21 cellular contexts compared by ENCODE assay signal in genomic region chr2:126793885-126794613, GRCh38.
DNase-seq lines count a peak whose midpoint lies in the region; ATAC-seq and TF ChIP-seq lines count a peak whose summit lies in the region.
"Had no signal": no experiment of that assay in that cellular context is flagged by ENCODE, and none has a peak within 500 bp of the region (broad histone marks: within the 10 kb centered on the region; RNA-seq: fewer than 3 reads in every experiment).

No MANE protein-coding gene starts in this region.

- WGBS in stomach, 5 donors = 37 to 58% (median 51%) methylated on average over 10 of the region's 10 CpGs

- no peaks in the 10 kb centered on the region for H3K36me3 ChIP-seq in WERI-Rb-1
- H3K36me3 ChIP-seq in stomach = no peaks in the 10 kb centered on the region
- H3K36me3 ChIP-seq: BLaER1, pancreas, upper lobe of left lung had no signal

- TF ChIP-seq CTCF in WERI-Rb-1 (IDR thresholded peaks at IDR 0.05; ENCODE audit: low read depth, low read length) (peak; percentile 42; the same call in 1 of the 2 replicates), stomach (IDR thresholded peaks at IDR 0.05) (no peak)

- H3K4me3 ChIP-seq in WERI-Rb-1 (ENCODE audit: low read depth, low read length) (no peak overlapping the region), stomach (no peak overlapping the region)
- H3K4me3 ChIP-seq: BLaER1, pancreas, upper lobe of left lung had no signal

- H3K9me3 ChIP-seq in WERI-Rb-1 (ENCODE audit: severe bottlenecking) (no peaks in the 10 kb centered on the region), stomach (no peaks in the 10 kb centered on the region)
- H3K9me3 ChIP-seq: BLaER1, pancreas, upper lobe of left lung had no signal

- peak; percentile 20 for DNase-seq in NCI-H82 (lab: John Stamatoyannopoulos, UW)
- no peak for DNase-seq in NCI-H82 treated with DMSO at 0.1 percent for 48 hours (lab: John Stamatoyannopoulos, UW; ENCODE audit: unreplicated experiment)
- DNase-seq in WERI-Rb-1 = peak; percentile 16
- peak; percentile 50 for DNase-seq in islet precursor cell
- DNase-seq in stomach = peak; percentile 16
- no peak for DNase-seq in NCI-H1436 treated with DMSO at 0.1 percent for 48 hours (lab: John Stamatoyannopoulos, UW)
- DNase-seq in SKM-1 (lab: John Stamatoyannopoulos, UW; ENCODE audit: unreplicated experiment) = no peak
- DNase-seq: activated CD4-positive, alpha-beta T cell treated with anti-CD3 and anti-CD28 coated beads, Interleukin-2, amount 50 U/mL, for 48 hours; activated T-cell treated with anti-CD3 and anti-CD28 coated beads, Interleukin-2, amount 50 U/mL, for 48 hours; mammary epithelial cell; NCI-H187; NCI-H446 treated with DMSO at 0.1 percent for 48 hours; stimulated activated CD4-positive, alpha-beta T cell treated with anti-CD3 and anti-CD28 coated beads, Interleukin-1b, Interleukin-23, amount 100 ng/mL, for 48 hours; stimulated activated naive CD8-positive, alpha-beta T cell treated with anti-CD3 and anti-CD28 coated beads, Interleukin-15, Interleukin-2, amounts not matched to agents 100 U/mL and 50 U/mL, for 24 hours; T-cell; upper lobe of left lung had no signal

- ATAC-seq in GM21381 (IDR thresholded peaks at IDR 0.05; ENCODE audit: unreplicated experiment) = no peak
- ATAC-seq: activated naive CD4-positive, alpha-beta T cell treated with anti-CD3 and anti-CD28 coated beads, Interleukin-2, amount 50 U/mL, for 72 hours; HCT116; pancreas; stimulated activated naive CD8-positive, alpha-beta T cell treated with anti-CD3 and anti-CD28 coated beads, Interleukin-15, Interleukin-2, amounts not matched to agents 100 U/mL and 50 U/mL, for 24 hours; T-cell had no signal

- no peaks in the 10 kb centered on the region for H3K4me1 ChIP-seq in stomach
- H3K4me1 ChIP-seq: pancreas, upper lobe of left lung had no signal

- no peak overlapping the region for H3K27ac ChIP-seq in WERI-Rb-1
- no peak overlapping the region for H3K27ac ChIP-seq in stomach
- H3K27ac ChIP-seq: BLaER1, pancreas, upper lobe of left lung had no signal

- no peak for TF ChIP-seq POLR2A in stomach (IDR thresholded peaks at IDR 0.05)

- intact Hi-C loops in stomach (cut with DNase I; ENCODE audit: low total_unique reads) = no loop called here

- TF ChIP-seq EP300 in stomach (IDR thresholded peaks at IDR 0.05) = no peak

- peaks cover 49% of the 10 kb centered on the region for H3K27me3 ChIP-seq in WERI-Rb-1 (ENCODE audit: insufficient read depth, low read depth, severe bottlenecking)
- peaks cover 0 to 29% (median 0%) of the 10 kb centered on the region in 3 donors for H3K27me3 ChIP-seq in stomach
- H3K27me3 ChIP-seq: BLaER1, pancreas, upper lobe of left lung had no signal

Comparison
In these comparisons a context has a peak if more than half of its experiments do, and no peak if none do; other contexts are left out.
1. DNase-seq: peak in NCI-H82 (single experiment), WERI-Rb-1 (single experiment), islet precursor cell (single experiment) and stomach (single experiment); none in NCI-H82 treated with DMSO at 0.1 percent for 48 hours (single experiment), NCI-H1436 treated with DMSO at 0.1 percent for 48 hours (single experiment) and SKM-1 (single experiment).